In genomic region chr19:13002970-13003540, GRCh38 we compare ENCODE assay signal across 17 cellular contexts. TPM values are rescaled to one million over a fixed set of nuclear protein-coding genes. Genes with fewer than 3 reads are reported as not detected.
DNase-seq lines count a peak whose midpoint lies in the region; ATAC-seq and TF ChIP-seq lines count a peak whose summit lies in the region.
"Had no signal": no experiment of that assay in that cellular context is flagged by ENCODE, and none has a peak within 500 bp of the region (broad histone marks: within the 10 kb centered on the region; RNA-seq: fewer than 3 reads in every experiment).

No MANE protein-coding gene starts in this region.

- H3K4me1 ChIP-seq in ascending aorta (peaks cover 20 to 81% of the 10 kb centered on the region in 2 donors), hepatocyte (ENCODE audit: insufficient read depth) (peaks cover 4% of the 10 kb centered on the region), stomach smooth muscle (ENCODE audit: control insufficient read depth, insufficient read depth, low read length) (peaks cover 93% of the 10 kb centered on the region)

- peak overlapping the region; percentile 95 to 98 for H3K27ac ChIP-seq in ascending aorta
- H3K27ac ChIP-seq in hepatocyte = no peak overlapping the region
- H3K27ac ChIP-seq in stomach smooth muscle (ENCODE audit: low read length) = peak overlapping the region; percentile 95

- H3K9me2 ChIP-seq in hepatocyte (replicated peaks; ENCODE audit: insufficient read depth) = no peaks in the 10 kb centered on the region

- TF ChIP-seq CTCF in ascending aorta (IDR thresholded peaks at IDR 0.05) (no peak), hepatocyte (IDR thresholded peaks at IDR 0.05; ENCODE audit: poor library complexity) (no peak)

- no peaks in the 10 kb centered on the region for H3K9me3 ChIP-seq in ascending aorta
- H3K9me3 ChIP-seq in hepatocyte (ENCODE audit: low read depth) = no peaks in the 10 kb centered on the region
- H3K9me3 ChIP-seq in stomach smooth muscle (ENCODE audit: control insufficient read depth in 2 of 2, low read length in 2 of 2) = no peaks in the 10 kb centered on the region

- peak overlapping the region; percentile 44 to 65 for H3K4me3 ChIP-seq in ascending aorta
- H3K4me3 ChIP-seq in hepatocyte = no peak overlapping the region
- peak overlapping the region; percentile 31 to 69 for H3K4me3 ChIP-seq in stomach smooth muscle (ENCODE audit: low read length in 2 of 2)
- H3K4me3 ChIP-seq: smooth muscle cell had no signal

- no peaks in the 10 kb centered on the region for H3K27me3 ChIP-seq in ascending aorta
- H3K27me3 ChIP-seq in hepatocyte = peaks cover 55% of the 10 kb centered on the region
- H3K27me3 ChIP-seq in stomach smooth muscle (ENCODE audit: control insufficient read depth in 1 of 2, insufficient read depth in 2 of 2, low read length in 2 of 2) = no peaks in the 10 kb centered on the region

- intact Hi-C loops in ascending aorta (cut with DNase I) = loop anchor here (1.0 to 2.0 kb wide), 3 partner anchors 10 to 58 kb away; no protein-coding TSS in a partner anchor

- ATAC-seq in HG03159 (IDR thresholded peaks at IDR 0.05; ENCODE audit: unreplicated experiment) = no peak
- ATAC-seq: activated T-helper 17 cell treated with anti-CD3 and anti-CD28 coated beads, Interleukin-2, amount 50 U/mL, for 72 hours had no signal

- 85% methylated on average over 20 of the region's 21 CpGs for WGBS in hepatocyte (ENCODE audit: low lambda C conversion rate, missing lambda C conversion rate)

- DNase-seq in G401 (ENCODE audit: low spot score) = peak; percentile 76
- no peak for DNase-seq in ascending aorta (ENCODE audit: low spot score in 2 of 2)
- DNase-seq in hepatocyte (ENCODE audit: low spot score) = no peak
- no peak for DNase-seq in AG20443 (ENCODE audit: low spot score)
- no peak for DNase-seq in hippocampal formation (lab: John Stamatoyannopoulos, UW)
- DNase-seq in NCI-H1417 (lab: John Stamatoyannopoulos, UW) = no peak
- DNase-seq: activated CD4-positive, alpha-beta memory T cell treated with anti-CD3 and anti-CD28 coated beads for 36 hours; DMS79; MM.1S; NCI-H82; T-helper 9 cell had no signal

- in situ Hi-C loops in G401 (cut with HindIII; ENCODE audit: low sequenced_read_pairs) = no loop called here

- peaks cover 9% of the 10 kb centered on the region for H3K79me2 ChIP-seq in hepatocyte

- H3K9ac ChIP-seq in stomach smooth muscle (ENCODE audit: low read length in 2 of 2) = peak overlapping the region; percentile 62 to 74

- peaks cover 20% of the 10 kb centered on the region for H4K20me1 ChIP-seq in hepatocyte (ENCODE audit: insufficient read depth, poor library complexity, severe bottlenecking)

- peaks cover 0 to 10% of the 10 kb centered on the region in 2 donors for H3K36me3 ChIP-seq in ascending aorta
- no peaks in the 10 kb centered on the region for H3K36me3 ChIP-seq in hepatocyte (replicated peaks; ENCODE audit: insufficient read depth, low read depth)
- H3K36me3 ChIP-seq in stomach smooth muscle (ENCODE audit: control insufficient read depth in 2 of 2, insufficient read depth in 2 of 2, low read length in 2 of 2) = peaks cover 0 to 10% of the 10 kb centered on the region in 2 donors

- no peak overlapping the region for H2AFZ ChIP-seq in hepatocyte

- peak overlapping the region; percentile 69 for H3K4me2 ChIP-seq in hepatocyte
- H3K4me2 ChIP-seq: smooth muscle cell had no signal

RNA-seq across cellular contexts. Expression of gene NFIX, which starts 7.8 kb away (rescaled TPM):
- total RNA-seq in G401 (2014; rRNA removed; shearing (Covaris generic)) = 0.86 and 3.6 TPM in 2 replicates
- total RNA-seq in ascending aorta (76.5 TPM), hepatocyte (3.8 and 12.8 TPM in 2 replicates)
- polyA plus RNA-seq in hepatocyte = 6.3 and 10.2 TPM in 2 replicates
- polyA plus RNA-seq: neural cell had no signal

RNA-seq across cellular contexts. Expression of gene DAND5, which starts 33.7 kb away (rescaled TPM):
- total RNA-seq in G401 (2014; rRNA removed; shearing (Covaris generic)) = 0.18 TPM in 1 of 2 replicates, not detected in the other
- not detected for total RNA-seq in ascending aorta
- 0.17 TPM in 1 of 2 replicates, not detected in the other for total RNA-seq in hepatocyte
- not detected in 2 replicates for polyA plus RNA-seq in hepatocyte
- total RNA-seq: smooth muscle cell had no signal
- polyA plus RNA-seq: BJ, neural cell, smooth muscle cell had no signal

RNA-seq across cellular contexts. Expression of gene GADD45GIP1, which starts 46.0 kb away (rescaled TPM):
- total RNA-seq in G401 (2014; rRNA removed; shearing (Covaris generic)) = 79.7 and 124 TPM in 2 replicates
- total RNA-seq in ascending aorta (42.7 TPM), hepatocyte (21.0 and 27.2 TPM in 2 replicates)
- 106 and 109 TPM in 2 replicates for polyA plus RNA-seq in hepatocyte

RNA-seq across cellular contexts. Expression of gene RAD23A, which starts 57.4 kb away (rescaled TPM):
- total RNA-seq in G401 (2014; rRNA removed; shearing (Covaris generic)) = 76.4 and 88.8 TPM in 2 replicates
- 146 TPM for total RNA-seq in ascending aorta
- 64.5 and 65.8 TPM in 2 replicates for total RNA-seq in hepatocyte
- 130 and 140 TPM in 2 replicates for polyA plus RNA-seq in hepatocyte
